In genomic region chr14:98785578-98785977, GRCh38 we compare ENCODE assay signal across 39 cellular contexts.
"Had no signal": no experiment of that assay in that cellular context is flagged by ENCODE, and none has a peak within 500 bp of the region (broad histone marks: within the 10 kb centered on the region; RNA-seq: fewer than 3 reads in every experiment).

No MANE protein-coding gene starts in this region.

- H3K27me3 Mint-ChIP-seq: activated naive CD4-positive, alpha-beta T cell treated with anti-CD3 and anti-CD28 coated beads, Interleukin-2, amount 50 U/mL, for 24 hours; activated naive CD8-positive, alpha-beta T cell treated with anti-CD3 and anti-CD28 coated beads for 36 hours; activated naive CD8-positive, alpha-beta T cell treated with anti-CD3 and anti-CD28 coated beads, Interleukin-2, amount 50 U/mL, for 24 hours; activated T-cell treated with anti-CD3 and anti-CD28 coated beads, Interleukin-2, amount 50 U/mL, for 24 hours had no signal

- FAIRE-seq: astrocyte, colon had no signal

- H3K27ac Mint-ChIP-seq: activated naive CD4-positive, alpha-beta T cell treated with anti-CD3 and anti-CD28 coated beads for 36 hours; activated naive CD4-positive, alpha-beta T cell treated with anti-CD3 and anti-CD28 coated beads, Interleukin-2, amount 10 ng/mL, durations not matched to agents 7 days and 5 days; activated naive CD4-positive, alpha-beta T cell treated with anti-CD3 and anti-CD28 coated beads, Interleukin-2, amount 50 U/mL, for 24 hours; activated naive CD4-positive, alpha-beta T cell treated with anti-CD3 and anti-CD28 coated beads, Interleukin-2, amount 50 U/mL, for 72 hours; activated naive CD8-positive, alpha-beta T cell; activated naive CD8-positive, alpha-beta T cell treated with anti-CD3 and anti-CD28 coated beads for 36 hours; activated naive CD8-positive, alpha-beta T cell treated with anti-CD3 and anti-CD28 coated beads, Interleukin-2, amount 10 ng/mL, durations not matched to agents 7 days and 5 days; activated naive CD8-positive, alpha-beta T cell treated with anti-CD3 and anti-CD28 coated beads, Interleukin-2, amount 50 U/mL, for 24 hours; activated T-cell treated with anti-CD3 and anti-CD28 coated beads, Interleukin-2, amount 50 U/mL, for 24 hours; activated T-helper 1 cell treated with anti-CD3 and anti-CD28 coated beads, Interleukin-12 subunit alpha, Interleukin-12 subunit beta, Interleukin-2, Interleukin-4 antibody, amounts not matched to agents 30 ng/mL and 10 ng/mL and 1 ng/mL, durations not matched to agents 14 hours and 24 hours and 36 hours; activated T-helper 17 cell treated with anti-CD3 and anti-CD28 coated beads, Interleukin-2, amount 50 U/mL, for 72 hours; activated T-helper 2 cell treated with anti-CD3 and anti-CD28 coated beads, Interferon-gamma antibody, Interleukin-2, Interleukin-4, amounts not matched to agents 10 μg/mL and 5 μg/mL and 100 μg/mL, durations not matched to agents 14 hours and 24 hours and 36 hours; brain had no signal

- H3K4me3 Mint-ChIP-seq: activated naive CD4-positive, alpha-beta T cell treated with anti-CD3 and anti-CD28 coated beads for 36 hours; activated naive CD4-positive, alpha-beta T cell treated with anti-CD3 and anti-CD28 coated beads, Interleukin-2, amount 10 ng/mL, durations not matched to agents 7 days and 5 days; activated naive CD4-positive, alpha-beta T cell treated with anti-CD3 and anti-CD28 coated beads, Interleukin-2, amount 50 U/mL, for 24 hours; activated naive CD8-positive, alpha-beta T cell; activated naive CD8-positive, alpha-beta T cell treated with anti-CD3 and anti-CD28 coated beads for 36 hours; activated naive CD8-positive, alpha-beta T cell treated with anti-CD3 and anti-CD28 coated beads, Interleukin-2, amount 10 ng/mL, durations not matched to agents 7 days and 5 days; activated naive CD8-positive, alpha-beta T cell treated with anti-CD3 and anti-CD28 coated beads, Interleukin-2, amount 50 U/mL, for 24 hours; activated T-cell treated with anti-CD3 and anti-CD28 coated beads, Interleukin-2, amount 50 U/mL, for 24 hours; activated T-cell treated with anti-CD3 and anti-CD28 coated beads, Interleukin-2, amount 50 U/mL, for 4 hours; activated T-helper 1 cell treated with anti-CD3 and anti-CD28 coated beads, Interleukin-12 subunit alpha, Interleukin-12 subunit beta, Interleukin-2, Interleukin-4 antibody, amounts not matched to agents 30 ng/mL and 10 ng/mL and 1 ng/mL, durations not matched to agents 14 hours and 24 hours and 36 hours; activated T-helper 17 cell treated with anti-CD3 and anti-CD28 coated beads, Interleukin-2, amount 50 U/mL, for 72 hours; brain; central memory CD8-positive, alpha-beta T cell had no signal

- H3K9me3 Mint-ChIP-seq: activated naive CD4-positive, alpha-beta T cell treated with anti-CD3 and anti-CD28 coated beads, Interleukin-2, amount 50 U/mL, for 24 hours; activated T-helper 17 cell treated with anti-CD3 and anti-CD28 coated beads, Interleukin-2, amount 50 U/mL, for 72 hours; activated T-helper 2 cell treated with anti-CD3 and anti-CD28 coated beads, Interferon-gamma antibody, Interleukin-2, Interleukin-4, amounts not matched to agents 10 μg/mL and 5 μg/mL and 100 μg/mL, durations not matched to agents 14 hours and 24 hours and 36 hours; central memory CD8-positive, alpha-beta T cell had no signal

- ATAC-seq: activated naive CD4-positive, alpha-beta T cell treated with anti-CD3 and anti-CD28 coated beads, Interleukin-2, amount 50 U/mL, for 72 hours; activated naive CD8-positive, alpha-beta T cell treated with anti-CD3 and anti-CD28 coated beads, Interleukin-2, amount 50 U/mL, for 24 hours; activated T-cell treated with anti-CD3 and anti-CD28 coated beads, Interleukin-2, amount 50 U/mL, for 4 hours; activated T-helper 17 cell treated with anti-CD3 and anti-CD28 coated beads, Interleukin-2, amount 50 U/mL, for 72 hours; body of pancreas had no signal

- H3K4me3 ChIP-seq: adrenal gland, ascending aorta, body of pancreas, breast epithelium, cardiac muscle cell, colonic mucosa had no signal

- H3K36me3 ChIP-seq: adrenal gland, ascending aorta, brain microvascular endothelial cell, breast epithelium, cardiac muscle cell, colonic mucosa had no signal

- H3K36me3 Mint-ChIP-seq: activated naive CD4-positive, alpha-beta T cell treated with anti-CD3 and anti-CD28 coated beads, Interleukin-2, amount 10 ng/mL, durations not matched to agents 7 days and 5 days; activated naive CD8-positive, alpha-beta T cell treated with anti-CD3 and anti-CD28 coated beads for 36 hours; activated naive CD8-positive, alpha-beta T cell treated with anti-CD3 and anti-CD28 coated beads, Interleukin-2, amount 10 ng/mL, durations not matched to agents 7 days and 5 days; brain had no signal

- H3K4me1 Mint-ChIP-seq: activated naive CD4-positive, alpha-beta T cell treated with anti-CD3 and anti-CD28 coated beads, Interleukin-2, amount 10 ng/mL, durations not matched to agents 7 days and 5 days; activated naive CD4-positive, alpha-beta T cell treated with anti-CD3 and anti-CD28 coated beads, Interleukin-2, amount 50 U/mL, for 24 hours; activated naive CD8-positive, alpha-beta T cell treated with anti-CD3 and anti-CD28 coated beads for 36 hours; activated naive CD8-positive, alpha-beta T cell treated with anti-CD3 and anti-CD28 coated beads, Interleukin-2, amount 10 ng/mL, durations not matched to agents 7 days and 5 days; activated naive CD8-positive, alpha-beta T cell treated with anti-CD3 and anti-CD28 coated beads, Interleukin-2, amount 50 U/mL, for 24 hours; activated T-helper 17 cell treated with anti-CD3 and anti-CD28 coated beads, Interleukin-2, amount 50 U/mL, for 72 hours; central memory CD8-positive, alpha-beta T cell had no signal

- H3K27ac ChIP-seq: adrenal gland, ascending aorta, body of pancreas, brain microvascular endothelial cell, breast epithelium, cardiac muscle cell, colonic mucosa had no signal

- DNase-seq: activated effector memory CD4-positive, alpha-beta T cell treated with anti-CD3 and anti-CD28 coated beads, Interleukin-2, amount 50 U/mL, for 16 hours; activated effector memory CD4-positive, alpha-beta T cell treated with Interleukin-2 at 50 U/mL for 16 hours; activated gamma-delta T cell; activated gamma-delta T cell treated with Interleukin-2 at 50 U/mL for 16 hours; activated naive CD4-positive, alpha-beta T cell; activated naive CD4-positive, alpha-beta T cell treated with anti-CD3 and anti-CD28 coated beads for 36 hours; activated naive CD4-positive, alpha-beta T cell treated with anti-CD3 and anti-CD28 coated beads, Interleukin-2, amount 10 ng/mL, durations not matched to agents 7 days and 5 days; activated naive CD4-positive, alpha-beta T cell treated with anti-CD3 and anti-CD28 coated beads, Interleukin-2, amount 50 U/mL, for 16 hours; activated naive CD4-positive, alpha-beta T cell treated with Interleukin-2 at 50 U/mL for 16 hours; activated naive CD8-positive, alpha-beta T cell treated with anti-CD3 and anti-CD28 coated beads for 36 hours; activated naive CD8-positive, alpha-beta T cell treated with anti-CD3 and anti-CD28 coated beads, Interleukin-2, amount 10 ng/mL, durations not matched to agents 7 days and 5 days; activated naive CD8-positive, alpha-beta T cell treated with anti-CD3 and anti-CD28 coated beads, Interleukin-2, amount 50 U/mL, for 24 hours; activated T-cell treated with anti-CD3 and anti-CD28 coated beads, Interleukin-2, amount 50 U/mL, for 24 hours; activated T-cell treated with anti-CD3 and anti-CD28 coated beads, Interleukin-2, amount 50 U/mL, for 4 hours; activated T-cell treated with anti-CD3 and anti-CD28 coated beads, Interleukin-2, amount 50 U/mL, for 48 hours; adrenal gland; amniotic stem cell; amygdala; anterior cingulate cortex; aorta; body of pancreas; brain microvascular endothelial cell; caudate nucleus; central memory CD4-positive, alpha-beta T cell; cerebellar nuclear complex; colonic mucosa had no signal

- H3K27me3 ChIP-seq: ascending aorta, body of pancreas, brain microvascular endothelial cell, cardiac muscle cell, colonic mucosa had no signal

- H3K9me3 ChIP-seq: adrenal gland, ascending aorta, body of pancreas, breast epithelium, colonic mucosa had no signal

- H3K4me1 ChIP-seq: adrenal gland, ascending aorta, body of pancreas, breast epithelium, colonic mucosa had no signal
